1 cellular context compared by ENCODE assay signal in the genomic region with DNA sequence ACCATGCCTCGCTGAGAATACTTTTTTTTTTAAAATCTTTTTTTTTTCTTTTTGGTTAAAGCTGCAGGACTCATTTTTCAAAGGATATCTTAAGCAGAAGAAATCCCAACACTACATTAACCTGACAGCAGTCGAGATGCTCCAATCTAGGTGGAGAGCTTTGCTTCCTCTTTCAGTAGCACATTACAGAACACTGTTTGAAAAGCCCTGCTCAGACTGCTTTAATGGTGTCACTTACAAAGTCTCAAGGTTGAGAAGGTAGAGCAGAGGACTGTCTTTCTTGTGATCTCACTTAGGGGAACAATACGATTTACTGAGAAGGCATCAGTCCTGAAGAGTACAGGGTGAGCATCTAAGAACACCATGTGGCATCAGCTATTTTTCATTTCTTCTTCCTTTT.
TF ChIP-seq lines count a peak whose summit lies in the region.

No MANE protein-coding gene starts in this region.

TF ChIP-seq in K562, 482 proteins besides CTCF, POLR2A, EP300 and RAD21 (continued from another document):
- TF ChIP-seq, protein P1, sequence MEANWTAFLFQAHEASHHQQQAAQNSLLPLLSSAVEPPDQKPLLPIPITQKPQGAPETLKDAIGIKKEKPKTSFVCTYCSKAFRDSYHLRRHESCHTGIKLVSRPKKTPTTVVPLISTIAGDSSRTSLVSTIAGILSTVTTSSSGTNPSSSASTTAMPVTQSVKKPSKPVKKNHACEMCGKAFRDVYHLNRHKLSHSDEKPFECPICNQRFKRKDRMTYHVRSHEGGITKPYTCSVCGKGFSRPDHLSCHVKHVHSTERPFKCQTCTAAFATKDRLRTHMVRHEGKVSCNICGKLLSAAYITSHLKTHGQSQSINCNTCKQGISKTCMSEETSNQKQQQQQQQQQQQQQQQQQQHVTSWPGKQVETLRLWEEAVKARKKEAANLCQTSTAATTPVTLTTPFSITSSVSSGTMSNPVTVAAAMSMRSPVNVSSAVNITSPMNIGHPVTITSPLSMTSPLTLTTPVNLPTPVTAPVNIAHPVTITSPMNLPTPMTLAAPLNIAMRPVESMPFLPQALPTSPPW (CRISPR knock-in tag; IDR thresholded peaks at IDR 0.05) = no peak
